In the genomic region with DNA sequence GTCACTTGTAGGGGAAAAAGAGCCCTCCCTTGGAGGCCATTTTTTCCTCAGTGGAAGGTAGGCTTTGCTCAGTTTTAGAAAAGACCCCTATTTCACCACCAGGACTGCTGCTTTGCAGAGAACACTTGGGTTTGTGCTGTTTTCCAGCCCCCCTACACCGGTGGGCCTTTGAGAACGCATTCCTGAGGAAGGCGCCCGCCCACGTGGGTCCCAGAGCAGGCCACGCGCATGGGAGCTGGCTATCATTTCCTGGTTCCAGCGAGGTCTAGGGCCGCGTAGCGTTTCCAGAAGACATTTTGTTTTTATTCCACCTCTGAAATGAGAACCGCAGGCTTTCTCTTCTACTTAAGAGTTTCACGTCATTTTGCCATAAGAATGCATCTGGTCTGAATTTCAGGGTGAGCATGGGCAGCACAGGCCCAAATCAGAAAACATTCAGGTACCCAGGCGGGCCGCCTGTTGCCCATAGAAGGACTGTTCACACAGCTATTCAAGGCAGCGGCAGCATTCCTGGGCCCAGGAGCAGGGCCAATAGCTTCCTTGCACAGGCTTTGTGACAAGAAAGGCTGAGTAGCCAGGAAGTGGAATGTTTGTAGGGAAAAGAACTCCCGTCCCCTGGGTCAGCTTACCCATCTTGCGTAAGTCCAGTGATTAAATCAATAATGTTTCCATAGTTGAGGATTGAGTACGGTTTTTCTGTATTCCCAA, we compare ENCODE assay signal across 9 cellular contexts. TPM values are rescaled to one million over a fixed set of nuclear protein-coding genes. Genes with fewer than 3 reads are reported as not detected.
DNase-seq lines count a peak whose midpoint lies in the region; ATAC-seq and TF ChIP-seq lines count a peak whose summit lies in the region.
"Had no signal": no experiment of that assay in that cellular context is flagged by ENCODE, and none has a peak within 500 bp of the region (broad histone marks: within the 10 kb centered on the region; RNA-seq: fewer than 3 reads in every experiment).

No MANE protein-coding gene starts in this region.

- ATAC-seq in DND-41 (ENCODE audit: insufficient read depth, low read depth) (no peak), left lobe of liver (peak; percentile 32), HG02610 (IDR thresholded peaks at IDR 0.05; ENCODE audit: unreplicated experiment) (no peak), HG03565 (IDR thresholded peaks at IDR 0.05; ENCODE audit: unreplicated experiment) (no peak)

- intact Hi-C loops in PC-9 (cut with micrococcal nuclease; ENCODE audit: unreplicated experiment): loop anchor here (5.0 kb wide), 1 partner anchor 112 kb away; the partner anchor contains the start of gene PLEKHG5

- H3K9me3 Mint-ChIP-seq in stimulated activated naive CD8-positive, alpha-beta T cell treated with anti-CD3 and anti-CD28 coated beads, Interleukin-15, Interleukin-2, amounts not matched to agents 100 ng/mL and 50 ng/mL, for 24 hours: no peaks in the 10 kb centered on the region

- H3K4me3 ChIP-seq in DND-41 (ENCODE audit: low read depth in 1 of 2, low read length in 2 of 2): no peak overlapping the region
- H3K4me3 ChIP-seq in PC-9: no peak overlapping the region

- CTCF ChIA-PET in PC-9 (lab: Charles Lee): interaction anchor here (0.6 to 1.0 kb wide), 2 partner anchors 50 to 310 kb away, joined by 3 read pairs; partner anchors contain the start of gene NOL9

- H3K4me1 Mint-ChIP-seq in stimulated activated naive CD8-positive, alpha-beta T cell treated with anti-CD3 and anti-CD28 coated beads, Interleukin-15, Interleukin-2, amounts not matched to agents 100 ng/mL and 50 ng/mL, for 24 hours (ENCODE audit: low read depth): peaks cover 29% of the 10 kb centered on the region

- H3K79me2 ChIP-seq in DND-41 (ENCODE audit: insufficient read depth, low read length) (peaks cover 30% of the 10 kb centered on the region), PC-9 (ENCODE audit: low read depth) (peaks cover 26% of the 10 kb centered on the region)

- POLR2A ChIA-PET in PC-9 (lab: Charles Lee; ENCODE audit: unreplicated experiment): interaction anchor here (0.5 to 0.6 kb wide), 3 partner anchors 19 to 164 kb away, joined by 3 read pairs; no protein-coding TSS in a partner anchor

- peaks cover 24% of the 10 kb centered on the region for H4K20me1 ChIP-seq in DND-41 (ENCODE audit: insufficient read depth, low read length)
- H4K20me1 ChIP-seq in PC-9 (ENCODE audit: insufficient read depth): no peaks in the 10 kb centered on the region

- peaks cover 45% of the 10 kb centered on the region for H3K4me1 ChIP-seq in DND-41 (ENCODE audit: insufficient read depth, low read length)
- H3K4me1 ChIP-seq in PC-9 (replicated peaks; ENCODE audit: insufficient read depth): no peaks in the 10 kb centered on the region

- H3K9me3 ChIP-seq in DND-41 (ENCODE audit: insufficient read depth, low read length, severe bottlenecking) (no peaks in the 10 kb centered on the region), PC-9 (ENCODE audit: insufficient read depth, low read depth) (no peaks in the 10 kb centered on the region)

- peaks cover 2% of the 10 kb centered on the region; the same call in 1 of the 2 replicates for H3F3A ChIP-seq in PC-9 (ENCODE audit: insufficient read depth, low read depth)

- no TSS peak for BruUV-seq in PC-9 (replicated peaks; lab: Mats Ljungman, UMichigan)

- no peak overlapping the region for H3K9ac ChIP-seq in DND-41 (ENCODE audit: low read depth, low read length)

- no peaks in the 10 kb centered on the region for H3K9me2 ChIP-seq in PC-9 (ENCODE audit: insufficient read depth)

- H3K27ac Mint-ChIP-seq in stimulated activated naive CD8-positive, alpha-beta T cell treated with anti-CD3 and anti-CD28 coated beads, Interleukin-15, Interleukin-2, amounts not matched to agents 100 ng/mL and 50 ng/mL, for 24 hours: peak overlapping the region; percentile 93

- H3K4me3 Mint-ChIP-seq in stimulated activated naive CD8-positive, alpha-beta T cell treated with anti-CD3 and anti-CD28 coated beads, Interleukin-15, Interleukin-2, amounts not matched to agents 100 ng/mL and 50 ng/mL, for 24 hours: peak overlapping the region; percentile 80

- H3K27ac ChIP-seq in DND-41 (ENCODE audit: low read length) (no peak overlapping the region), PC-9 (no peak overlapping the region), cingulate gyrus (ENCODE audit: low read depth, low read length) (peak overlapping the region; percentile 98)

- H3K36me3 ChIP-seq in DND-41 (ENCODE audit: insufficient read depth, low read length) (peaks cover 6% of the 10 kb centered on the region), PC-9 (ENCODE audit: low read depth) (no peaks in the 10 kb centered on the region)

- H3K4me2 ChIP-seq in DND-41 (ENCODE audit: insufficient read depth, low read length) (peak overlapping the region; percentile 89), PC-9 (peak overlapping the region; percentile 99)

- H2AFZ ChIP-seq in DND-41 (ENCODE audit: low read depth, low read length) (peak overlapping the region; percentile 76), PC-9 (no peak overlapping the region)

- no peak for TF ChIP-seq CTCF in DND-41 (IDR thresholded peaks at IDR 0.05; ENCODE audit: borderline replicate concordance, extremely low read depth, low read length, poor library complexity, severe bottlenecking)
- no peak for TF ChIP-seq CTCF in PC-9 (conservative IDR thresholded peaks at IDR 0.05)

- DNase-seq in DND-41 (no peak), PC-9 (peak in 1 of 2 experiments; percentile 47), left lobe of liver (ENCODE audit: low spot score) (peak; percentile 88)
- DNase-seq in activated CD4-positive, CD25-positive, alpha-beta regulatory T cell treated with anti-CD3 and anti-CD28 coated beads, Interleukin-2, amount 50 U/mL, for 72 hours: no peak

- H3K27me3 ChIP-seq in DND-41 (ENCODE audit: insufficient read depth, low read length, poor library complexity) (no peaks in the 10 kb centered on the region), PC-9 (ENCODE audit: insufficient read depth, low read depth) (no peaks in the 10 kb centered on the region)

- H3K27me3 Mint-ChIP-seq in stimulated activated naive CD8-positive, alpha-beta T cell treated with anti-CD3 and anti-CD28 coated beads, Interleukin-15, Interleukin-2, amounts not matched to agents 100 ng/mL and 50 ng/mL, for 24 hours: no peaks in the 10 kb centered on the region

- peaks cover 16% of the 10 kb centered on the region for H3K36me3 Mint-ChIP-seq in stimulated activated naive CD8-positive, alpha-beta T cell treated with anti-CD3 and anti-CD28 coated beads, Interleukin-15, Interleukin-2, amounts not matched to agents 100 ng/mL and 50 ng/mL, for 24 hours (ENCODE audit: low read depth)

RNA-seq across cellular contexts. Expression of gene KLHL21, which starts 1.3 kb away (rescaled TPM):
- total RNA-seq in PC-9 (2021) (20.6 and 24.4 TPM in 2 replicates), left lobe of liver (20.0 TPM)

RNA-seq across cellular contexts. Expression of gene PHF13, which starts 9.5 kb away (rescaled TPM):
- total RNA-seq in PC-9 (2021): 18.2 and 20.9 TPM in 2 replicates
- 5.5 TPM for total RNA-seq in left lobe of liver

RNA-seq across cellular contexts. Expression of gene THAP3, which starts 20.7 kb away (rescaled TPM):
- total RNA-seq in PC-9 (2021) (14.6 and 18.7 TPM in 2 replicates), left lobe of liver (9.7 TPM)

RNA-seq across cellular contexts. Expression of gene ZBTB48, which starts 24.2 kb away (rescaled TPM):
- total RNA-seq in PC-9 (2021) (17.2 and 25.5 TPM in 2 replicates), left lobe of liver (38.4 TPM)

RNA-seq across cellular contexts. Expression of gene TAS1R1, which starts 48.9 kb away (rescaled TPM):
- total RNA-seq in PC-9 (2021): not detected in 2 replicates
- 0.05 TPM for total RNA-seq in left lobe of liver
- total RNA-seq: subcutaneous adipose tissue had no signal
